Comparison of ENCODE assay signal across 10 cellular contexts in genomic region chr13:30737511-30738342, GRCh38. TPM values are rescaled to one million over a fixed set of nuclear protein-coding genes. Genes with fewer than 3 reads are reported as not detected.
A peak's percentile ranks its signal among the peaks of the same experiment; 100 is the strongest.
DNase-seq lines count a peak whose midpoint lies in the region; ATAC-seq lines count a peak whose summit lies in the region.
"Had no signal": no experiment of that assay in that cellular context is flagged by ENCODE, and none has a peak within 500 bp of the region (broad histone marks: within the 10 kb centered on the region; RNA-seq: fewer than 3 reads in every experiment).

No MANE protein-coding gene starts in this region.

- H3K27me3 Mint-ChIP-seq in stimulated activated naive CD8-positive, alpha-beta T cell treated with anti-CD3 and anti-CD28 coated beads, Interleukin-15, amount 100 ng/mL, for 72 hours, result peaks cover 2% of the 10 kb centered on the region

- peak; percentile 30 for ATAC-seq in esophagus mucosa
- ATAC-seq in stimulated activated naive CD8-positive, alpha-beta T cell treated with anti-CD3 and anti-CD28 coated beads, Interleukin-15, amount 100 ng/mL, for 72 hours, result no peak
- no peak for ATAC-seq in GM21529 (IDR thresholded peaks at IDR 0.05; ENCODE audit: unreplicated experiment)

- peak overlapping the region; percentile 70 to 76 for H3K4me3 Mint-ChIP-seq in stimulated activated naive CD8-positive, alpha-beta T cell treated with anti-CD3 and anti-CD28 coated beads, Interleukin-15, amount 100 ng/mL, for 72 hours
- H3K4me3 Mint-ChIP-seq: type B pancreatic cell had no signal

- H3K27ac Mint-ChIP-seq in stimulated activated naive CD8-positive, alpha-beta T cell treated with anti-CD3 and anti-CD28 coated beads, Interleukin-15, amount 100 ng/mL, for 72 hours, result peak overlapping the region; percentile 63 to 78
- H3K27ac Mint-ChIP-seq: type B pancreatic cell had no signal

- H3K4me1 Mint-ChIP-seq in stimulated activated naive CD8-positive, alpha-beta T cell treated with anti-CD3 and anti-CD28 coated beads, Interleukin-15, amount 100 ng/mL, for 72 hours, result peaks cover 65% of the 10 kb centered on the region

- H3K9me3 Mint-ChIP-seq in stimulated activated naive CD8-positive, alpha-beta T cell treated with anti-CD3 and anti-CD28 coated beads, Interleukin-15, amount 100 ng/mL, for 72 hours, result no peaks in the 10 kb centered on the region
- H3K9me3 Mint-ChIP-seq: type B pancreatic cell had no signal

- peak; percentile 64 for DNase-seq in activated effector memory CD4-positive, alpha-beta T cell treated with anti-CD3 and anti-CD28 coated beads, Interleukin-2, amount 50 U/mL, for 16 hours
- no peak for DNase-seq in activated effector memory CD4-positive, alpha-beta T cell treated with Interleukin-2 at 50 U/mL for 16 hours
- DNase-seq in RPMI8226, result peak; percentile 11
- DNase-seq in stimulated activated naive CD8-positive, alpha-beta T cell treated with anti-CD3 and anti-CD28 coated beads, Interleukin-15, amount 100 ng/mL, for 72 hours, result no peak
- no peak for DNase-seq in COLO668 (lab: John Stamatoyannopoulos, UW; ENCODE audit: unreplicated experiment)
- no peak for DNase-seq in GM03348 (ENCODE audit: low spot score)
- DNase-seq: activated CD8-positive, alpha-beta memory T cell treated with anti-CD3 and anti-CD28 coated beads, Interleukin-2, amount 50 U/mL, for 4 hours had no signal

RNA-seq across cellular contexts. Expression of gene ALOX5AP, which starts 2.4 kb away (rescaled TPM):
- total RNA-seq in esophagus mucosa, result 3.1 TPM

Comparison
In these comparisons a context has a peak if more than half of its experiments do, and no peak if none do; other contexts are left out.
1. DNase-seq: peak in activated effector memory CD4-positive, alpha-beta T cell treated with anti-CD3 and anti-CD28 coated beads, Interleukin-2, amount 50 U/mL, for 16 hours (single experiment) and RPMI8226 (single experiment); none in activated effector memory CD4-positive, alpha-beta T cell treated with Interleukin-2 at 50 U/mL for 16 hours (single experiment), stimulated activated naive CD8-positive, alpha-beta T cell treated with anti-CD3 and anti-CD28 coated beads, Interleukin-15, amount 100 ng/mL, for 72 hours (0 of 2), COLO668 (single experiment) and GM03348 (single experiment).